In the genomic region with DNA sequence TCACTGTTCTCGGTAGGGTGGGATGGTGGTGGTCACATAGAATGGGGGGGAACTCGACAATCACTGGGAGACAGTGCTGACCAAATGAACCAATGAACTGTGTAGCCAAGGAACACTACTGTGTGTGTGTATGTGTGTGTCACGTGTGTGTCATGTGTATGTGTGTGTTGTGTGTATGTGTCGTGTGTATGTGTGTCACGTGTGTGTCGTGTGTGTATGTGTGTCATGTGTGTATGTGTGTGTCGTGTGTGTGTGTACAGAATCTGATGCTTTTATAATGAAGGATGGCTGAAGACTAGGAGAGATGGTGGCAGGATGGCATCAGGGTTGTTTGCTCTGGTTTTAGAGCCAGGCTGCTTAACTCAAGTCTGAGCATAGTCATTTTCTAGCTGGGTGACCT, we compare ENCODE assay signal across 16 cellular contexts.
A peak's percentile ranks its signal among the peaks of the same experiment; 100 is the strongest.
DNase-seq lines count a peak whose midpoint lies in the region; ATAC-seq, FAIRE-seq and TF ChIP-seq lines count a peak whose summit lies in the region.
"Had no signal": no experiment of that assay in that cellular context is flagged by ENCODE, and none has a peak within 500 bp of the region (broad histone marks: within the 10 kb centered on the region; RNA-seq: fewer than 3 reads in every experiment).

No MANE protein-coding gene starts in this region.

- POLR2A ChIA-PET in OCI-LY7 (lab: Charles Lee): interaction anchor here (1.0 to 3.4 kb wide), 6 partner anchors 9 to 135 kb away, joined by 3 to 11 read pairs (median 4); no protein-coding TSS in a partner anchor
- POLR2A ChIA-PET in K562 (lab: Yijun Ruan, JAX): interaction anchor here (0.5 to 0.6 kb wide), 2 partner anchors 47 to 140 kb away, joined by 3 read pairs; no protein-coding TSS in a partner anchor

- H3K4me1 ChIP-seq in OCI-LY7 (ENCODE audit: insufficient read depth, low read length, poor library complexity, severe bottlenecking) (peaks cover 55% of the 10 kb centered on the region), K562 (replicated peaks in 1 of 2; ENCODE audit: control insufficient read depth in 2 of 2, insufficient read depth in 2 of 2, low read length in 2 of 2) (peaks cover 0 to 6% of the 10 kb centered on the region in 2 experiments; a peak in 1 of 5 replicates)

- in situ Hi-C loops in K562 (cut with MboI): no loop called here

- H3K27me3 Mint-ChIP-seq in activated naive CD4-positive, alpha-beta T cell treated with anti-CD3 and anti-CD28 coated beads, Interleukin-2, amount 50 U/mL, for 24 hours: no peaks in the 10 kb centered on the region

- peaks cover 70% of the 10 kb centered on the region for H3K4me1 Mint-ChIP-seq in activated naive CD4-positive, alpha-beta T cell treated with anti-CD3 and anti-CD28 coated beads, Interleukin-2, amount 50 U/mL, for 24 hours
- H3K4me1 Mint-ChIP-seq in stimulated activated effector memory CD8-positive, alpha-beta T cell treated with anti-CD3 and anti-CD28 coated beads, Interleukin-12 subunit alpha, Interleukin-12 subunit beta, amount 100 ng/mL, for 72 hours: peaks cover 85% of the 10 kb centered on the region

- no peaks in the 10 kb centered on the region for H3K36me3 ChIP-seq in OCI-LY7 (ENCODE audit: insufficient read depth, low read length)
- no peaks in the 10 kb centered on the region for H3K36me3 ChIP-seq in K562 (ENCODE audit: control insufficient read depth, insufficient read depth, low read length)
- H3K36me3 ChIP-seq: ovary had no signal

- TF ChIP-seq RAD21 in K562 (CRISPR knock-in tag; conservative IDR thresholded peaks at IDR 0.05 in 1 of 2, IDR thresholded peaks at IDR 0.05 in 1 of 2): no peak

- H3K9me2 ChIP-seq in OCI-LY7 (ENCODE audit: insufficient read depth, low read length): no peaks in the 10 kb centered on the region

- H2AFZ ChIP-seq in OCI-LY7 (ENCODE audit: low read length) (peak overlapping the region; percentile 92), K562 (ENCODE audit: low read depth, low read length) (no peak overlapping the region)

- intact Hi-C loops in OCI-LY7 (cut with micrococcal nuclease; ENCODE audit: unreplicated experiment): no loop called here
- intact Hi-C loops in K562 (cut with micrococcal nuclease): no loop called here
- intact Hi-C loops in dorsolateral prefrontal cortex (cut with DNase I): no loop called here

- peaks cover 5% of the 10 kb centered on the region for H3K9me3 Mint-ChIP-seq in activated naive CD4-positive, alpha-beta T cell treated with anti-CD3 and anti-CD28 coated beads, Interleukin-2, amount 50 U/mL, for 24 hours
- H3K9me3 Mint-ChIP-seq in activated naive CD4-positive, alpha-beta T cell treated with anti-CD3 and anti-CD28 coated beads, Interleukin-2, amount 50 U/mL, for 72 hours: peaks cover 10 to 17% of the 10 kb centered on the region in 2 donors
- H3K9me3 Mint-ChIP-seq in stimulated activated effector memory CD8-positive, alpha-beta T cell treated with anti-CD3 and anti-CD28 coated beads, Interleukin-12 subunit alpha, Interleukin-12 subunit beta, amount 100 ng/mL, for 72 hours: no peaks in the 10 kb centered on the region

- H3K36me3 Mint-ChIP-seq in activated naive CD4-positive, alpha-beta T cell treated with anti-CD3 and anti-CD28 coated beads, Interleukin-2, amount 50 U/mL, for 24 hours: peaks cover 3% of the 10 kb centered on the region
- H3K36me3 Mint-ChIP-seq in activated naive CD4-positive, alpha-beta T cell treated with anti-CD3 and anti-CD28 coated beads, Interleukin-2, amount 50 U/mL, for 72 hours: peaks cover 9 to 11% of the 10 kb centered on the region in 2 donors
- no peaks in the 10 kb centered on the region for H3K36me3 Mint-ChIP-seq in stimulated activated effector memory CD8-positive, alpha-beta T cell treated with anti-CD3 and anti-CD28 coated beads, Interleukin-12 subunit alpha, Interleukin-12 subunit beta, amount 100 ng/mL, for 72 hours

- H4K20me1 ChIP-seq in OCI-LY7 (ENCODE audit: insufficient read depth, low read length) (no peaks in the 10 kb centered on the region), K562 (replicated peaks; ENCODE audit: control insufficient read depth, insufficient read depth, low read length) (no peaks in the 10 kb centered on the region)

- TF ChIP-seq EP300 in K562 (IDR thresholded peaks at IDR 0.05; ENCODE audit: low read length): no peak

- CTCF ChIA-PET in OCI-LY7 (lab: Charles Lee; ENCODE audit: unreplicated experiment): interaction anchor here (0.8 to 1.2 kb wide), 2 partner anchors 12 to 13 kb away, joined by 3 read pairs; no protein-coding TSS in a partner anchor
- CTCF ChIA-PET in K562 (lab: Yijun Ruan, JAX; ENCODE audit: low intra/inter-chr PET ratio): no interaction called here

- BruUV-seq in OCI-LY7 (replicated peaks; lab: Mats Ljungman, UMichigan) (no TSS peak), K562 (replicated peaks; lab: Mats Ljungman, UMichigan) (no TSS peak)

- no peaks in the 10 kb centered on the region for H3K9me1 ChIP-seq in K562 (ENCODE audit: control insufficient read depth, insufficient read depth, low read length)

- no peak for DNase-seq in activated naive CD4-positive, alpha-beta T cell treated with anti-CD3 and anti-CD28 coated beads, Interleukin-2, amount 50 U/mL, for 72 hours (ENCODE audit: low spot score in 2 of 2)
- no peak for DNase-seq in OCI-LY7 (ENCODE audit: low spot score)
- DNase-seq in K562 (ENCODE audit: extremely low read depth in 1 of 4, low spot score in 3 of 4): no peak
- no peak for DNase-seq in stimulated activated effector memory CD8-positive, alpha-beta T cell treated with anti-CD3 and anti-CD28 coated beads, Interleukin-12 subunit alpha, Interleukin-12 subunit beta, amount 100 ng/mL, for 72 hours (ENCODE audit: low spot score in 2 of 2)
- DNase-seq in central memory CD4-positive, alpha-beta T cell: no peak
- no peak for DNase-seq in dorsolateral prefrontal cortex
- DNase-seq: activated CD4-positive, CD25-positive, alpha-beta regulatory T cell; amygdala; caudate nucleus; effector CD8-positive, alpha-beta T cell; left ventricle myocardium superior; NCI-H526 treated with DMSO at 0.1 percent for 48 hours; ovary; SHP77 had no signal

- H3K4me3 ChIP-seq in OCI-LY7 (ENCODE audit: low read depth, low read length, poor library complexity, severe bottlenecking) (no peak overlapping the region), K562 (no peak overlapping the region), dorsolateral prefrontal cortex (no peak overlapping the region)
- H3K4me3 ChIP-seq: ovary had no signal

- H3K27ac ChIP-seq in OCI-LY7 (ENCODE audit: low read depth, low read length, poor library complexity, severe bottlenecking) (peak overlapping the region; percentile 80), K562 (ENCODE audit: extremely low read depth, low read depth, low read length) (no peak overlapping the region), dorsolateral prefrontal cortex (no peak overlapping the region)
- H3K27ac ChIP-seq: ovary had no signal

- no peak for TF ChIP-seq CTCF in OCI-LY7 (conservative IDR thresholded peaks at IDR 0.05; ENCODE audit: low read length)
- TF ChIP-seq CTCF in K562 (IDR thresholded peaks at IDR 0.05 in 2 of 3, conservative IDR thresholded peaks at IDR 0.05 in 1 of 3; ENCODE audit: insufficient read depth in 2 of 3, low read depth in 1 of 3, low read length in 3 of 3): no peak
- no peak for TF ChIP-seq CTCF in dorsolateral prefrontal cortex (IDR thresholded peaks at IDR 0.05 in 54 of 56, conservative IDR thresholded peaks at IDR 0.05 in 2 of 56; ENCODE audit: low read depth in 1 of 56, partially characterized antibody in 56 of 56)

- no peak overlapping the region for H3K4me3 Mint-ChIP-seq in activated naive CD4-positive, alpha-beta T cell treated with anti-CD3 and anti-CD28 coated beads, Interleukin-2, amount 50 U/mL, for 24 hours
- peak overlapping the region; percentile 33 for H3K4me3 Mint-ChIP-seq in stimulated activated effector memory CD8-positive, alpha-beta T cell treated with anti-CD3 and anti-CD28 coated beads, Interleukin-12 subunit alpha, Interleukin-12 subunit beta, amount 100 ng/mL, for 72 hours

- H3K9ac ChIP-seq in K562 (ENCODE audit: insufficient read depth in 1 of 2, low read depth in 2 of 2, low read length in 2 of 2): no peak overlapping the region

- H3K27ac Mint-ChIP-seq in activated naive CD4-positive, alpha-beta T cell treated with anti-CD3 and anti-CD28 coated beads, Interleukin-2, amount 50 U/mL, for 24 hours: peak overlapping the region; percentile 94
- H3K27ac Mint-ChIP-seq in activated naive CD4-positive, alpha-beta T cell treated with anti-CD3 and anti-CD28 coated beads, Interleukin-2, amount 50 U/mL, for 72 hours: peak overlapping the region in 1 of 2 donors; percentile 90
- peak overlapping the region; percentile 80 for H3K27ac Mint-ChIP-seq in stimulated activated effector memory CD8-positive, alpha-beta T cell treated with anti-CD3 and anti-CD28 coated beads, Interleukin-12 subunit alpha, Interleukin-12 subunit beta, amount 100 ng/mL, for 72 hours

- H3K79me2 ChIP-seq in OCI-LY7 (ENCODE audit: insufficient read depth, low read depth, low read length) (no peaks in the 10 kb centered on the region), K562 (ENCODE audit: control insufficient read depth, insufficient read depth, low read length) (no peaks in the 10 kb centered on the region)

- no peaks in the 10 kb centered on the region for H3K9me3 ChIP-seq in OCI-LY7 (ENCODE audit: low read length)
- no peaks in the 10 kb centered on the region for H3K9me3 ChIP-seq in K562 (replicated peaks; ENCODE audit: control insufficient read depth, insufficient read depth, low read depth, low read length)
- H3K9me3 ChIP-seq: ovary had no signal

- WGBS in K562 (ENCODE audit: insufficient coverage, low coverage, missing lambda C conversion rate): 13% methylated on average over 7 of the region's 7 CpGs

- peak; percentile 59 for FAIRE-seq in K562 (lab: Jason Lieb, UNC)

- H3K27me3 ChIP-seq in K562 (ENCODE audit: control insufficient read depth in 2 of 2, insufficient read depth in 2 of 2, low read length in 2 of 2) (peaks cover 3 to 18% of the 10 kb centered on the region in 2 experiments; a peak in 4 of 5 replicates), dorsolateral prefrontal cortex (peaks cover 0 to 6% (median 0%) of the 10 kb centered on the region in 45 donors)
- H3K27me3 ChIP-seq: ovary had no signal

- H3K4me2 ChIP-seq in OCI-LY7 (ENCODE audit: low read length): peak overlapping the region; percentile 61
- H3K4me2 ChIP-seq in K562 (ENCODE audit: insufficient read depth, low read length): no peak overlapping the region

- TF ChIP-seq POLR2A in K562 (conservative IDR thresholded peaks at IDR 0.05): no peak

- ATAC-seq in activated naive CD4-positive, alpha-beta T cell treated with anti-CD3 and anti-CD28 coated beads, Interleukin-2, amount 50 U/mL, for 72 hours: no peak
- ATAC-seq in K562: no peak
- no peak for ATAC-seq in stimulated activated effector memory CD8-positive, alpha-beta T cell treated with anti-CD3 and anti-CD28 coated beads, Interleukin-12 subunit alpha, Interleukin-12 subunit beta, amount 100 ng/mL, for 72 hours
- no peak for ATAC-seq in GM19035 (IDR thresholded peaks at IDR 0.05; ENCODE audit: unreplicated experiment)
- ATAC-seq: left ventricle myocardium superior had no signal

TF ChIP-seq in K562, 482 proteins besides CTCF, POLR2A, EP300 and RAD21 (continues in another document):
- TF ChIP-seq LARP7 (IDR thresholded peaks at IDR 0.05): 0 out of 2 replicates have a peak, but pooled peaks have one; percentile 24
